ENCODE assay signal across 11 cellular contexts in the genomic region with DNA sequence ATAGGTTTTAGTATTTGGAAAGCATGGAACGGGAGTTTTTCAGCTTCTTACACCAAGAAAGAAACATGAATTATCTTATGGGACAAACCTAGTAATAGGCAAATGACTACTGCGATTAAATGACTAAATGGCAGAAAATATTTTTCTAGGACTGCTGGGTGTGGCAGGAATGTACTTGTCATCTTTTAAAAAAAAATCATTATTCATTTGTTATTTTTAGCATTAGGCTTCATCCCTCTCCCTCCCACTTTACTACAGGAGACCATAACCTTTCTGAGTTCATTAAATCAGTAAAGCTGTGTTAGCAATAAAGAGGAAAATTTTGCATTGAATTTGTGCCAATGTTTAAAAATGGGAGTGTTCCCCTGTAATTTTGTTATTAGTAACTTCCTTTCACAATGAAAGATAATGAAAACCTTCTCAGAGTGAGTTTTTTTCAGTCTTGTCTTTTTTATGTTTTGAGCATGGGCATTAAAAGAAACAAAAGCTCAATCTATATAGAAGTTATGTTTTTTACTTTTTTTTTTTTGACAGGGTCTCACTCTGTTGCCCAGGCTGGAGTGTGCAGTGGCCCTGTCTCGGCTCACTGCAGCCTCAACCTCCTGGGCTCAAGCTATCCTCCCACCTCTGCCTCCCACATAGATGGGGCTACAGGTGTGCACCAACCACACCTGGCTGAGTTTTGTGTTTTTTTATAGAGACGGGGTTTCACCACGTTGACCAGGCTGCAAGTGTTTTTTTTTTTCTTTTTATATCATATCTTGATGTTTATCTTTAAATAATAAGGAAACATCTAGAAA.
DNase-seq lines count a peak whose midpoint lies in the region; ATAC-seq, FAIRE-seq and TF ChIP-seq lines count a peak whose summit lies in the region.
"Had no signal": no experiment of that assay in that cellular context is flagged by ENCODE, and none has a peak within 500 bp of the region (broad histone marks: within the 10 kb centered on the region; RNA-seq: fewer than 3 reads in every experiment).

No MANE protein-coding gene starts in this region.

- H3K4me1 ChIP-seq in gastroesophageal sphincter = peaks cover 0 to 26% (median 9%) of the 10 kb centered on the region in 3 donors

- no peaks in the 10 kb centered on the region for H3K9me3 ChIP-seq in gastroesophageal sphincter
- H3K9me3 ChIP-seq: esophagus muscularis mucosa had no signal

- no peaks in the 10 kb centered on the region for H3K27me3 ChIP-seq in gastroesophageal sphincter
- H3K27me3 ChIP-seq: esophagus muscularis mucosa had no signal

- TF ChIP-seq CTCF in AG10803 (conservative IDR thresholded peaks at IDR 0.05; ENCODE audit: low read length) (no peak), RWPE1 (conservative IDR thresholded peaks at IDR 0.05; ENCODE audit: low read depth) (no peak), gastroesophageal sphincter (IDR thresholded peaks at IDR 0.05) (no peak)

- FAIRE-seq in HTR-8/SVneo (lab: Jason Lieb, UNC) = no peak

- WGBS in gastroesophageal sphincter (ENCODE audit: low coverage in 1 of 2), 2 donors = 59 to 65% methylated on average over 3 to 5 of the region's 5 CpGs

- ATAC-seq in GM21390 (IDR thresholded peaks at IDR 0.05; ENCODE audit: unreplicated experiment) = peak; percentile 34
- ATAC-seq in gastroesophageal sphincter = peak; percentile 46
- no peak for ATAC-seq in GM18858 (IDR thresholded peaks at IDR 0.05; ENCODE audit: unreplicated experiment)
- ATAC-seq: stimulated activated memory B cell treated with anti-CD40 and anti-IgM and Interleukin-4, amounts not matched to agents 10 μg/mL and 1 μg/mL and 100 μg/mL, for 72 hours had no signal

- CTCF ChIA-PET in RWPE1 (lab: Yijun Ruan, JAX) = interaction anchor here (0.6 to 0.7 kb wide), 3 partner anchors 132 to 853 kb away, joined by 3 to 6 read pairs (median 5); no protein-coding TSS in a partner anchor

- no peaks in the 10 kb centered on the region for H3K36me3 ChIP-seq in gastroesophageal sphincter
- H3K36me3 ChIP-seq: esophagus muscularis mucosa had no signal

- peak; percentile 32 for DNase-seq in AG10803 (ENCODE audit: low read depth)
- peak; percentile 60 for DNase-seq in RWPE1 (ENCODE audit: low spot score)
- no peak for DNase-seq in NCI-H82 (lab: John Stamatoyannopoulos, UW)
- no peak for DNase-seq in HTR-8/SVneo (ENCODE audit: insufficient read length, low spot score)
- no peak for DNase-seq in cortex of kidney (lab: John Stamatoyannopoulos, UW)

- H3K4me3 ChIP-seq in AG10803 (ENCODE audit: low read length) = no peak overlapping the region
- H3K4me3 ChIP-seq in gastroesophageal sphincter = no peak overlapping the region
- H3K4me3 ChIP-seq: esophagus muscularis mucosa, skin epidermis had no signal

- TF ChIP-seq EP300 in gastroesophageal sphincter (IDR thresholded peaks at IDR 0.05) = no peak

- POLR2A ChIA-PET in RWPE1 (lab: Yijun Ruan, JAX; ENCODE audit: low non-redundant PET) = no interaction called here

- peak overlapping the region; percentile 53 for H3K27ac ChIP-seq in RWPE1
- H3K27ac ChIP-seq in gastroesophageal sphincter = no peak overlapping the region

- TF ChIP-seq POLR2A in gastroesophageal sphincter (IDR thresholded peaks at IDR 0.05) = no peak

Comparison
In these comparisons a context has a peak if more than half of its experiments do, and no peak if none do; other contexts are left out.
1. DNase-seq: peak in AG10803 (single experiment) and RWPE1 (single experiment); none in NCI-H82 (single experiment), HTR-8/SVneo (single experiment) and cortex of kidney (single experiment).